ENCODE assay signal across 8 cellular contexts in genomic region chr10:16787361-16787791, GRCh38. TPM values are rescaled to one million over a fixed set of nuclear protein-coding genes. Genes with fewer than 3 reads are reported as not detected.
DNase-seq lines count a peak whose midpoint lies in the region; ATAC-seq and TF ChIP-seq lines count a peak whose summit lies in the region.

No MANE protein-coding gene starts in this region.

- H3K9ac ChIP-seq in mammary epithelial cell (ENCODE audit: insufficient read depth, low read length) = no peak overlapping the region

- in situ Hi-C loops in mammary epithelial cell (cut with MboI; ENCODE audit: low sequenced_read_pairs in 2 of 2) = loop anchor here (25.0 kb wide), 1 partner anchor 900 kb away; no protein-coding TSS in a partner anchor

- H3K27me3 ChIP-seq in mammary epithelial cell (ENCODE audit: insufficient read depth, low read length) (no peaks in the 10 kb centered on the region), MG63 (no peaks in the 10 kb centered on the region), tibial artery (no peaks in the 10 kb centered on the region), aorta (ENCODE audit: control insufficient read depth in 1 of 2, insufficient read depth in 2 of 2, low read length in 1 of 2) (no peaks in the 10 kb centered on the region)

- dilution Hi-C loops in mammary epithelial cell (cut with HindIII; ENCODE audit: low sequenced_read_pairs) = no loop called here

- H3K36me3 ChIP-seq in mammary epithelial cell (ENCODE audit: insufficient read depth, low read length) (peaks cover 2% of the 10 kb centered on the region), MG63 (no peaks in the 10 kb centered on the region), tibial artery (peaks cover 0 to 6% (median 0%) of the 10 kb centered on the region in 3 donors), aorta (ENCODE audit: control insufficient read depth in 1 of 2, insufficient read depth in 2 of 2, low read length in 1 of 2) (no peaks in the 10 kb centered on the region)

- H3K27ac ChIP-seq in mammary epithelial cell (ENCODE audit: insufficient read depth, low read depth, low read length) (no peak overlapping the region), tibial artery (no peak overlapping the region), aorta (ENCODE audit: low read depth in 1 of 2, low read length in 2 of 2) (no peak overlapping the region)

- H3K9me3 ChIP-seq in mammary epithelial cell (replicated peaks; ENCODE audit: insufficient read depth, low read length) = no peaks in the 10 kb centered on the region
- H3K9me3 ChIP-seq in MG63 = no peaks in the 10 kb centered on the region
- no peaks in the 10 kb centered on the region for H3K9me3 ChIP-seq in tibial artery
- H3K9me3 ChIP-seq in aorta (ENCODE audit: control insufficient read depth, low read length) = no peaks in the 10 kb centered on the region

- intact Hi-C loops in mammary epithelial cell (cut with micrococcal nuclease) = no loop called here
- intact Hi-C loops in tibial artery (cut with DNase I; ENCODE audit: low total_unique reads) = no loop called here
- intact Hi-C loops in aorta (cut with DNase I) = no loop called here

- TF ChIP-seq CTCF in mammary epithelial cell (conservative IDR thresholded peaks at IDR 0.05 in 1 of 2, IDR thresholded peaks at IDR 0.05 in 1 of 2; ENCODE audit: extremely low read depth in 1 of 2, insufficient read depth in 1 of 2, low read depth in 1 of 2, low read length in 2 of 2) (no peak), tibial artery (IDR thresholded peaks at IDR 0.05) (no peak)

- peaks cover 57% of the 10 kb centered on the region for H3K79me2 ChIP-seq in mammary epithelial cell (ENCODE audit: insufficient read depth, low read length)

- H4K20me1 ChIP-seq in mammary epithelial cell (ENCODE audit: insufficient read depth, low read length) = no peaks in the 10 kb centered on the region

- H3K4me3 ChIP-seq in mammary epithelial cell (replicated peaks in 1 of 3; ENCODE audit: insufficient read depth in 1 of 3, low read depth in 2 of 3, low read length in 3 of 3) (no peak overlapping the region), MG63 (no peak overlapping the region), tibial artery (no peak overlapping the region), aorta (ENCODE audit: low read length in 2 of 2) (no peak overlapping the region)

- no peak overlapping the region for H3K4me2 ChIP-seq in mammary epithelial cell (ENCODE audit: insufficient read depth, low read depth, low read length)

- WGBS in mammary epithelial cell (ENCODE audit: low coverage, missing lambda C conversion rate) = 96% methylated on average over 12 of the region's 12 CpGs
- 96% methylated on average over 12 of the region's 12 CpGs for WGBS in aorta, 2 donors

- no peaks in the 10 kb centered on the region for H3K4me1 ChIP-seq in mammary epithelial cell (ENCODE audit: insufficient read depth, low read length)
- peaks cover 0 to 24% (median 11%) of the 10 kb centered on the region in 4 donors for H3K4me1 ChIP-seq in tibial artery
- no peaks in the 10 kb centered on the region for H3K4me1 ChIP-seq in aorta (ENCODE audit: control insufficient read depth in 1 of 2, insufficient read depth in 2 of 2, low read length in 2 of 2)

- BruUV-seq in mammary epithelial cell (replicated peaks; lab: Mats Ljungman, UMichigan) = no TSS peak

- peak; percentile 15 to 40 for DNase-seq in activated T-helper 1 cell treated with anti-CD3 and anti-CD28 coated beads, Interleukin-2, amount 50 U/mL, for 16 hours (ENCODE audit: low read depth in 1 of 2, low spot score in 1 of 2)
- DNase-seq in stimulated activated CD4-positive, alpha-beta T cell treated with anti-CD3 and anti-CD28 coated beads, Interleukin-4, amount 100 ng/mL, for 1 hour = peak; percentile 60
- no peak for DNase-seq in mammary epithelial cell
- DNase-seq in MG63 = no peak
- no peak for DNase-seq in tibial artery
- no peak for DNase-seq in aorta

- H2AFZ ChIP-seq in mammary epithelial cell (ENCODE audit: low read depth, low read length) = no peak overlapping the region

- ATAC-seq in GM18907 (IDR thresholded peaks at IDR 0.05; ENCODE audit: unreplicated experiment) (peak; percentile 90), HG03520 (IDR thresholded peaks at IDR 0.05; ENCODE audit: unreplicated experiment) (peak; percentile 81), aorta (ENCODE audit: low FRiP score) (no peak)

- CTCF ChIA-PET in mammary epithelial cell (lab: Charles Lee; ENCODE audit: low non-redundant PET) = no interaction called here

RNA-seq across cellular contexts. Expression of gene RSU1, which starts 29.8 kb away (rescaled TPM):
- total RNA-seq in mammary epithelial cell = 10 to 100 TPM; 76.5 to 89.7 TPM
- 109 TPM for polyA plus RNA-seq in mammary epithelial cell
- polyA minus RNA-seq in mammary epithelial cell = 55.5 TPM
- total RNA-seq in MG63 (2014; rRNA removed; shearing (Covaris generic); ENCODE audit: low replicate concordance) = 44.1 and 44.5 TPM in 2 replicates
- total RNA-seq in aorta = 100 to 1,000 TPM; 114 to 130 TPM
- polyA plus RNA-seq in aorta = 10 to 100 TPM; 65.0 to 98.8 TPM

Comparison
In these comparisons a context has a peak if more than half of its experiments do, and no peak if none do; other contexts are left out.
1. DNase-seq: peak in activated T-helper 1 cell treated with anti-CD3 and anti-CD28 coated beads, Interleukin-2, amount 50 U/mL, for 16 hours (2 of 2) and stimulated activated CD4-positive, alpha-beta T cell treated with anti-CD3 and anti-CD28 coated beads, Interleukin-4, amount 100 ng/mL, for 1 hour (single experiment); none in mammary epithelial cell (single experiment), MG63 (single experiment), tibial artery (0 of 2) and aorta (0 of 2).